In the genomic region with DNA sequence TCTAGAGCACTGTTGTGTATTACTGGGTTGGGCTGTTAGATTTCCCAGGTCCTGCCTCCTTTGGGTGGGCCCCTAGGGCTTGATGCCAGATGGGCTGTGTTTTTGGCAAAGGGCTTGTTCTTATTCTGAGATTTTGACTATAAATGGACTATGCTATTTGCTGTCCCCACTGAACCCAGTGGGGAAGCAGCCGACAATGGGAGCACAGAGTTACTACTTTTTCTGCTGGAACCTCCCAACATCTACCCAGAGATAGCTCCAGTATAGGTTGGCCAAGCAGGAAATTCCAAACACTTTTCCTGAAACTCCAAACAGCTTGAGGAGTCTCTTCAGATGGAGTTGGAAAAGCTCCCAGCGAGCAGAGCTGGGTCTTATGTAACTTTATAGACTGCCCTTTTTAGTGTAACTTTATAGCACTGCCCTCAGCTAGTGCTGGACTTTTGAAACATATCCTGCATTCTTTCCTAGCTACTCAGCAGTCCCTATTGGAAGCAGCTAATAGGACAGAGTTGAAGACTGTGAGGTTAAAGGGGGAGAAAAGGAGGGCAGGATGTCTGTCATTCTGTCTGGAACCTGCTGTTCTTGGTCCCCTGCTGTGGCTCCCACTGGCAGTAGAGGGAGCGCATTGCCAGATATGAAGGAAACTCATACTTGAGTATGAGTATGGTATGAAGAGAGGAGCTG, we compare ENCODE assay signal across 10 cellular contexts. TPM values are rescaled to one million over a fixed set of nuclear protein-coding genes. Genes with fewer than 3 reads are reported as not detected.
DNase-seq lines count a peak whose midpoint lies in the region; ATAC-seq lines count a peak whose summit lies in the region.
"Had no signal": no experiment of that assay in that cellular context is flagged by ENCODE, and none has a peak within 500 bp of the region (broad histone marks: within the 10 kb centered on the region; RNA-seq: fewer than 3 reads in every experiment).

No MANE protein-coding gene starts in this region.

- H3K27ac ChIP-seq in mucosa of rectum (ENCODE audit: low read depth in 2 of 2, low read length in 2 of 2): peak overlapping the region; percentile 64 to 85

- no peak overlapping the region for H3K4me3 ChIP-seq in mucosa of rectum (ENCODE audit: low read length in 2 of 2)
- H3K4me3 ChIP-seq: GM23338 had no signal

- H3K36me3 ChIP-seq in mucosa of rectum (ENCODE audit: control insufficient read depth in 2 of 2, insufficient read depth in 2 of 2, low read length in 2 of 2): no peaks in the 10 kb centered on the region

- DNase-seq in SIG-M5 treated with dmso at 0.1 percent for 504 hours (lab: John Stamatoyannopoulos, UW; ENCODE audit: unreplicated experiment) (peak; percentile 12), SIG-M5 (lab: John Stamatoyannopoulos, UW) (no peak), SKM-1 treated with dmso at 0.1 percent for 144 hours (lab: John Stamatoyannopoulos, UW; ENCODE audit: unreplicated experiment) (no peak), NCI-H1105 treated with DMSO at 0.1 percent for 48 hours (lab: John Stamatoyannopoulos, UW) (no peak)
- no peak for DNase-seq in activated naive CD4-positive, alpha-beta T cell treated with anti-CD3 and anti-CD28 coated beads, Interleukin-2, amount 50 U/mL, for 16 hours
- no peak for DNase-seq in activated effector memory CD4-positive, alpha-beta T cell treated with anti-CD3 and anti-CD28 coated beads, Interleukin-2, amount 50 U/mL, for 16 hours
- DNase-seq: AML-193 had no signal

- H3K4me1 ChIP-seq in mucosa of rectum (ENCODE audit: control insufficient read depth in 2 of 2, insufficient read depth in 2 of 2, low read length in 2 of 2): peaks cover 0 to 18% of the 10 kb centered on the region in 2 donors

- ATAC-seq in esophagus mucosa: peak; percentile 53
- ATAC-seq: GM23338 had no signal

- H3K9me3 ChIP-seq in mucosa of rectum (ENCODE audit: control insufficient read depth in 2 of 2, low read length in 2 of 2): no peaks in the 10 kb centered on the region

- no peaks in the 10 kb centered on the region for H3K27me3 ChIP-seq in mucosa of rectum (ENCODE audit: control insufficient read depth in 2 of 2, insufficient read depth in 2 of 2, low read length in 2 of 2)

- H3K9ac ChIP-seq in mucosa of rectum (ENCODE audit: low read depth in 1 of 2, low read length in 2 of 2): no peak overlapping the region

RNA-seq across cellular contexts. Expression of a gene that starts 21.0 kb away (rescaled TPM):
- total RNA-seq in esophagus mucosa: 4.7 TPM
